Comparison of ENCODE assay signal across 13 cellular contexts in the genomic region with DNA sequence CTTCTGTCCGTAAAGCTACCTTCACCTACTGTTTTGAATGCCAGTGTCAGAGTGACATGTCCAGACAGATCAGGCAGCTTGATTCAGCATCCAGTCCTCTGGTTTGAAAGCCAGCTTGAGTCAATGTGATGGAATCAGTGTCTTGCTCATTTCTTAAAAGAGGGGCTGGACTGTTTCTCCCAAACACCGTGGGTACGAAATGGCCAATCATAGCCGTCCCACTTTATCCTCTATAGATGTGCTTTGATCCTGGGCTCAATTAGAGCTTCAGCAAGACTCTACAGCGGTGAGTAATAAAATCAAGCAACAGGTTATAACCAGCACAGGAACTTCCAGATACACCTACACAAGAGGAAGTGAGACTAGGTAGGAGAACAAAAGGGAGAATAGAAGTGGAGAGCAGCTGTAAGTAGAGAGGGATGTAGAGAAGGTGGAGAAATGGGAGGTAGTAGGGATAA. TPM values are rescaled to one million over a fixed set of nuclear protein-coding genes. Genes with fewer than 3 reads are reported as not detected.
A peak's percentile ranks its signal among the peaks of the same experiment; 100 is the strongest.
DNase-seq lines count a peak whose midpoint lies in the region; ATAC-seq and TF ChIP-seq lines count a peak whose summit lies in the region.
"Had no signal": no experiment of that assay in that cellular context is flagged by ENCODE, and none has a peak within 500 bp of the region (broad histone marks: within the 10 kb centered on the region; RNA-seq: fewer than 3 reads in every experiment).

No MANE protein-coding gene starts in this region.

- peak; percentile 89 for ATAC-seq in GM19351 (IDR thresholded peaks at IDR 0.05; ENCODE audit: unreplicated experiment)
- ATAC-seq in HG02763 (IDR thresholded peaks at IDR 0.05; ENCODE audit: unreplicated experiment): peak; percentile 88
- peak; percentile 94 for ATAC-seq in HG03565 (IDR thresholded peaks at IDR 0.05; ENCODE audit: unreplicated experiment)
- ATAC-seq in T-helper 17 cell: no peak
- no peak for ATAC-seq in activated T-cell treated with anti-CD3 and anti-CD28 coated beads, Interleukin-2, amount 50 U/mL, for 4 hours

- H3K27me3 ChIP-seq in effector memory CD4-positive, alpha-beta T cell (replicated peaks; ENCODE audit: control insufficient read depth, insufficient read depth, low read length, poor library complexity, severe bottlenecking): no peaks in the 10 kb centered on the region
- H3K27me3 ChIP-seq: hepatocyte had no signal

- H3K4me1 Mint-ChIP-seq in T-helper 17 cell: peaks cover 3% of the 10 kb centered on the region
- H3K4me1 Mint-ChIP-seq in activated T-cell treated with anti-CD3 and anti-CD28 coated beads, Interleukin-2, amount 50 U/mL, for 4 hours (ENCODE audit: low read depth): peaks cover 6% of the 10 kb centered on the region

- TF ChIP-seq CTCF in GM10248 (IDR thresholded peaks at IDR 0.05; ENCODE audit: control extremely low read depth, extremely low read depth, low read depth, missing control alignments): no peak

- DNase-seq in GM10248 (ENCODE audit: extremely low spot score): peak; percentile 37
- DNase-seq in T-helper 17 cell: no peak
- DNase-seq in head of caudate nucleus: no peak
- no peak for DNase-seq in activated T-cell treated with anti-CD3 and anti-CD28 coated beads, Interleukin-2, amount 50 U/mL, for 4 hours
- DNase-seq in effector memory CD4-positive, alpha-beta T cell: no peak
- DNase-seq: ACHN; activated naive CD4-positive, alpha-beta T cell; cortex of kidney; NCI-H1417 had no signal

- CTCF ChIA-PET in GM10248 (lab: Yijun Ruan, JAX): interaction anchor here (1.3 to 5.3 kb wide), 4 partner anchors 10 to 102 kb away, joined by 3 to 26 read pairs (median 4); no protein-coding TSS in a partner anchor

- H3K27ac ChIP-seq in effector memory CD4-positive, alpha-beta T cell (ENCODE audit: insufficient read depth, low read length, poor library complexity, severe bottlenecking): no peak overlapping the region
- H3K27ac ChIP-seq: hepatocyte had no signal

- H3K4me1 ChIP-seq in effector memory CD4-positive, alpha-beta T cell (ENCODE audit: control insufficient read depth, insufficient read depth, low read length, poor library complexity, severe bottlenecking): no peaks in the 10 kb centered on the region

- H3K4me3 Mint-ChIP-seq in T-helper 17 cell: no peak overlapping the region
- H3K4me3 Mint-ChIP-seq in activated T-cell treated with anti-CD3 and anti-CD28 coated beads, Interleukin-2, amount 50 U/mL, for 4 hours: no peak overlapping the region

- H3K27ac Mint-ChIP-seq in T-helper 17 cell: no peak overlapping the region

- H3K27me3 Mint-ChIP-seq in T-helper 17 cell: peaks cover 15% of the 10 kb centered on the region
- peaks cover 3% of the 10 kb centered on the region for H3K27me3 Mint-ChIP-seq in activated T-cell treated with anti-CD3 and anti-CD28 coated beads, Interleukin-2, amount 50 U/mL, for 4 hours (ENCODE audit: low read depth)

- H3K9me3 Mint-ChIP-seq in activated T-cell treated with anti-CD3 and anti-CD28 coated beads, Interleukin-2, amount 50 U/mL, for 4 hours: no peaks in the 10 kb centered on the region

- POLR2A ChIA-PET in GM10248 (lab: Yijun Ruan, JAX): no interaction called here

- no peaks in the 10 kb centered on the region for H3K36me3 Mint-ChIP-seq in T-helper 17 cell (ENCODE audit: low read depth)
- H3K36me3 Mint-ChIP-seq in activated T-cell treated with anti-CD3 and anti-CD28 coated beads, Interleukin-2, amount 50 U/mL, for 4 hours (ENCODE audit: insufficient read depth): no peaks in the 10 kb centered on the region

- H3K9me3 ChIP-seq in T-helper 17 cell (ENCODE audit: control insufficient read depth, low read length, poor library complexity, severe bottlenecking): no peaks in the 10 kb centered on the region
- no peaks in the 10 kb centered on the region for H3K9me3 ChIP-seq in effector memory CD4-positive, alpha-beta T cell (ENCODE audit: control insufficient read depth, low read length)

- no peaks in the 10 kb centered on the region for H3K36me3 ChIP-seq in effector memory CD4-positive, alpha-beta T cell (ENCODE audit: control insufficient read depth, insufficient read depth, low read length)

- intact Hi-C loops in head of caudate nucleus (cut with DNase I): no loop called here

- no peak overlapping the region for H3K4me3 ChIP-seq in effector memory CD4-positive, alpha-beta T cell (ENCODE audit: insufficient read depth, low read depth, low read length, poor library complexity, severe bottlenecking)
- H3K4me3 ChIP-seq: hepatocyte had no signal

RNA-seq across cellular contexts. Expression of a gene that starts 17.0 kb away (rescaled TPM):
- not detected for total RNA-seq in T-helper 17 cell
- not detected for total RNA-seq in activated T-cell treated with anti-CD3 and anti-CD28 coated beads, Interleukin-2, amount 50 U/mL, for 4 hours
- total RNA-seq: hepatocyte had no signal

RNA-seq across cellular contexts. Expression of a gene that starts 51.5 kb away (rescaled TPM):
- total RNA-seq in T-helper 17 cell: not detected
- not detected for total RNA-seq in activated T-cell treated with anti-CD3 and anti-CD28 coated beads, Interleukin-2, amount 50 U/mL, for 4 hours
- total RNA-seq: hepatocyte had no signal

RNA-seq across cellular contexts. Expression of a gene that starts 55.5 kb away (rescaled TPM):
- total RNA-seq in T-helper 17 cell: not detected
- not detected for total RNA-seq in activated T-cell treated with anti-CD3 and anti-CD28 coated beads, Interleukin-2, amount 50 U/mL, for 4 hours
- total RNA-seq: hepatocyte had no signal

Comparison
In these comparisons a context has a peak if more than half of its experiments do, and no peak if none do; other contexts are left out.
1. ATAC-seq: peak in GM19351 (single experiment), HG02763 (single experiment) and HG03565 (single experiment); none in T-helper 17 cell (single experiment) and activated T-cell treated with anti-CD3 and anti-CD28 coated beads, Interleukin-2, amount 50 U/mL, for 4 hours (0 of 2).